Comparison of ENCODE assay signal across 8 cellular contexts in genomic region chr7:114084381-114085312, GRCh38.
DNase-seq lines count a peak whose midpoint lies in the region; ATAC-seq and TF ChIP-seq lines count a peak whose summit lies in the region.

No MANE protein-coding gene starts in this region.

- no peak overlapping the region for H2BK15ac ChIP-seq in H9 (ENCODE audit: low read depth, low read length)
- no peak overlapping the region for H2BK15ac ChIP-seq in mesendoderm (replicated peaks; ENCODE audit: low read depth)

- H3K36me3 ChIP-seq in PC-9 (ENCODE audit: low read depth) (no peaks in the 10 kb centered on the region), ectodermal cell (ENCODE audit: control insufficient read depth, insufficient read depth, low read length) (no peaks in the 10 kb centered on the region), mesendoderm (ENCODE audit: control insufficient read depth, insufficient read depth, low read length) (no peaks in the 10 kb centered on the region)

- no peaks in the 10 kb centered on the region for H3K79me2 ChIP-seq in H9 (ENCODE audit: insufficient read depth, low read length)
- no peaks in the 10 kb centered on the region for H3K79me2 ChIP-seq in PC-9 (ENCODE audit: low read depth)
- no peaks in the 10 kb centered on the region for H3K79me2 ChIP-seq in mesendoderm (ENCODE audit: control insufficient read depth, insufficient read depth, low read length)

- H3K9me2 ChIP-seq in PC-9 (ENCODE audit: insufficient read depth), result no peaks in the 10 kb centered on the region

- H2AFZ ChIP-seq in H9 (ENCODE audit: low read length) (peak overlapping the region; percentile 36), PC-9 (peak overlapping the region; percentile 99)

- H3K56ac ChIP-seq in H9 (ENCODE audit: insufficient read length, low read depth, low read length) (no peak overlapping the region), mesendoderm (ENCODE audit: low read length) (peak overlapping the region; percentile 91)

- H3K23ac ChIP-seq in H9 (ENCODE audit: insufficient read length, low read depth, low read length), result no peak overlapping the region
- H3K23ac ChIP-seq in mesendoderm (ENCODE audit: low read length), result peak overlapping the region; percentile 54

- H3K27me3 Mint-ChIP-seq in H9 (ENCODE audit: low read depth) (peaks cover 97% of the 10 kb centered on the region), type B pancreatic cell (peaks cover 85% of the 10 kb centered on the region)

- H2BK20ac ChIP-seq in H9 (ENCODE audit: low read depth, low read length, poor library complexity, severe bottlenecking), result no peak overlapping the region

- H3K27ac ChIP-seq in H9 (ENCODE audit: insufficient read length, low read depth, low read length) (no peak overlapping the region), PC-9 (no peak overlapping the region; the same call in 1 of the 2 replicates), ectodermal cell (ENCODE audit: insufficient read depth, low read depth, low read length, poor library complexity, severe bottlenecking) (no peak overlapping the region), mesendoderm (ENCODE audit: low read depth, low read length) (peak overlapping the region; percentile 71)

- TF ChIP-seq CTCF in H9 (conservative IDR thresholded peaks at IDR 0.05) (no peak), PC-9 (conservative IDR thresholded peaks at IDR 0.05) (no peak), type B pancreatic cell (conservative IDR thresholded peaks at IDR 0.05) (no peak)

- H3K4ac ChIP-seq in H9 (ENCODE audit: low read depth, low read length), result no peak overlapping the region
- no peak overlapping the region for H3K4ac ChIP-seq in mesendoderm (ENCODE audit: low read depth, low read length)

- H3K4me1 Mint-ChIP-seq in H9, result peaks cover 39% of the 10 kb centered on the region in 2 experiments
- H3K4me1 Mint-ChIP-seq in type B pancreatic cell (ENCODE audit: unreplicated experiment), result peaks cover 48% of the 10 kb centered on the region

- no peak overlapping the region for H2BK12ac ChIP-seq in H9 (ENCODE audit: insufficient read length, low read depth, low read length)

- BruUV-seq in PC-9 (replicated peaks; lab: Mats Ljungman, UMichigan), result no TSS peak

- no CpG with 5 or more reads among the region's 67 CpGs for WGBS in H9 (ENCODE audit: extremely low coverage, insufficient read length, low lambda C conversion rate)
- 1% methylated on average over 67 of the region's 67 CpGs for WGBS in ectodermal cell, 2 experiments
- WGBS in mesendoderm (ENCODE audit: extremely low coverage, insufficient coverage, low lambda C conversion rate), result no CpG with 5 or more reads among the region's 67 CpGs

- H3K9ac ChIP-seq in H9 (ENCODE audit: extremely low read depth, insufficient read length, low read length) (peak overlapping the region; percentile 55), mesendoderm (ENCODE audit: low read length) (peak overlapping the region; percentile 79)

- intact Hi-C loops in PC-9 (cut with micrococcal nuclease; ENCODE audit: unreplicated experiment), result loop anchor here (2.0 to 10.0 kb wide), 7 partner anchors 323 to 1622 kb away; no protein-coding TSS in a partner anchor

- H3K18ac ChIP-seq in H9 (ENCODE audit: insufficient read length, low read depth, low read length) (peak overlapping the region; percentile 34), mesendoderm (ENCODE audit: low read length) (peak overlapping the region; percentile 69)

- H4K91ac ChIP-seq in H9 (ENCODE audit: insufficient read length, low read depth, low read length), result no peak overlapping the region

- no peak for ATAC-seq in HG02970 (IDR thresholded peaks at IDR 0.05; ENCODE audit: low FRiP score, unreplicated experiment)

- peak overlapping the region; percentile 47; the same call in 1 of the 2 replicates for H3K14ac ChIP-seq in H9 (ENCODE audit: insufficient read depth, low read length)

- H3F3A ChIP-seq in PC-9 (ENCODE audit: insufficient read depth, low read depth), result no peaks in the 10 kb centered on the region

- H3K27ac Mint-ChIP-seq in H9 (peak overlapping the region in 2 of 3 experiments; percentile 24 to 98; a peak in 3 of 7 replicates), type B pancreatic cell (peak overlapping the region; percentile 94)

- POLR2A ChIA-PET in PC-9 (lab: Charles Lee; ENCODE audit: unreplicated experiment), result interaction anchor here (0.5 kb wide), 1 partner anchor 222 kb away, joined by 3 read pairs; no protein-coding TSS in a partner anchor

- CTCF ChIA-PET in PC-9 (lab: Charles Lee), result no interaction called here

- H3K23me2 ChIP-seq in H9 (ENCODE audit: insufficient read length, low read depth, low read length, poor library complexity, severe bottlenecking), result peaks cover 45% of the 10 kb centered on the region

- H3K9me3 ChIP-seq in H9 (ENCODE audit: control insufficient read depth, low read depth, low read length) (no peaks in the 10 kb centered on the region), PC-9 (ENCODE audit: insufficient read depth, low read depth) (no peaks in the 10 kb centered on the region), ectodermal cell (ENCODE audit: control insufficient read depth, low read length) (no peaks in the 10 kb centered on the region)

- H3K4me3 Mint-ChIP-seq in H9 (peak overlapping the region; percentile 79 to 95), type B pancreatic cell (peak overlapping the region; percentile 97)

- H4K20me1 ChIP-seq in H9 (ENCODE audit: control insufficient read depth, insufficient read depth, insufficient read length) (no peaks in the 10 kb centered on the region), PC-9 (ENCODE audit: insufficient read depth) (no peaks in the 10 kb centered on the region)

- H3K4me1 ChIP-seq in H9 (ENCODE audit: insufficient read depth, low read length), result peaks cover 3% of the 10 kb centered on the region; the same call in 1 of the 2 replicates
- H3K4me1 ChIP-seq in PC-9 (replicated peaks; ENCODE audit: insufficient read depth), result peaks cover 11% of the 10 kb centered on the region; the same call in 1 of the 2 replicates
- H3K4me1 ChIP-seq in ectodermal cell (ENCODE audit: control insufficient read depth, insufficient read depth, low read length), result peaks cover 6% of the 10 kb centered on the region
- H3K4me1 ChIP-seq in mesendoderm (ENCODE audit: control insufficient read depth, low read depth, low read length), result peaks cover 2% of the 10 kb centered on the region

- H3K79me1 ChIP-seq in H9 (ENCODE audit: insufficient read depth, low read depth, low read length, poor library complexity, severe bottlenecking) (no peaks in the 10 kb centered on the region), mesendoderm (ENCODE audit: low read length) (no peaks in the 10 kb centered on the region)

- DNase-seq in DMS 273 treated with DMSO at 0.1 percent for 48 hours (lab: John Stamatoyannopoulos, UW), result peak; percentile 40
- DNase-seq in H9, result peak; percentile 50
- peak in 1 of 2 experiments; percentile 49 for DNase-seq in PC-9
- DNase-seq in mesendoderm, result peak; percentile 69
- DNase-seq in type B pancreatic cell (ENCODE audit: extremely low spot score, unreplicated experiment), result no peak
- DNase-seq in COLO829 (ENCODE audit: low spot score), result no peak

- H3K36me3 Mint-ChIP-seq in H9 (ENCODE audit: insufficient read depth in 1 of 3, low read depth in 3 of 3), result no peaks in the 10 kb centered on the region; a peak in 1 of 7 replicates
- H3K36me3 Mint-ChIP-seq in type B pancreatic cell, result no peaks in the 10 kb centered on the region

- H3K4me2 ChIP-seq in H9 (ENCODE audit: insufficient read depth, insufficient read length, low read length), result peak overlapping the region; percentile 82
- peak overlapping the region; percentile 91 for H3K4me2 ChIP-seq in PC-9
- peak overlapping the region; percentile 98 for H3K4me2 ChIP-seq in mesendoderm (ENCODE audit: low read length)

- H3K9me3 Mint-ChIP-seq in H9 (peaks cover 0 to 3% of the 10 kb centered on the region in 2 experiments; a peak in 2 of 5 replicates), type B pancreatic cell (no peaks in the 10 kb centered on the region)

- H2BK120ac ChIP-seq in H9 (ENCODE audit: low read depth, low read length, poor library complexity, severe bottlenecking) (no peak overlapping the region), mesendoderm (ENCODE audit: low read depth, low read length) (no peak overlapping the region)

- H2BK5ac ChIP-seq in H9 (ENCODE audit: insufficient read length, low read length) (no peak overlapping the region), mesendoderm (ENCODE audit: low read length) (no peak overlapping the region)

- no peak overlapping the region for H4K5ac ChIP-seq in H9 (ENCODE audit: insufficient read length, low read depth, low read length)
- no peak overlapping the region for H4K5ac ChIP-seq in mesendoderm (ENCODE audit: low read length)

- H3T11ph ChIP-seq in H9 (ENCODE audit: low read length), result no peak overlapping the region

- no peak overlapping the region for H4K8ac ChIP-seq in H9 (replicated peaks; ENCODE audit: insufficient read length, low read depth, low read length)
- H4K8ac ChIP-seq in mesendoderm (ENCODE audit: low read depth, low read length), result peak overlapping the region; percentile 42

- H3K4me3 ChIP-seq in PC-9 (peak overlapping the region; percentile 88), ectodermal cell (ENCODE audit: insufficient read depth, low read depth, low read length) (peak overlapping the region; percentile 46), mesendoderm (ENCODE audit: low read length) (peak overlapping the region; percentile 60)

- H2AK5ac ChIP-seq in H9 (ENCODE audit: insufficient read length, low read length) (no peak overlapping the region), mesendoderm (ENCODE audit: low read length) (no peak overlapping the region)

- H3K27me3 ChIP-seq in H9 (ENCODE audit: insufficient read depth, low read length) (peaks cover 44% of the 10 kb centered on the region), PC-9 (ENCODE audit: insufficient read depth, low read depth) (peaks cover 5% of the 10 kb centered on the region), ectodermal cell (ENCODE audit: control insufficient read depth, insufficient read depth, low read length, poor library complexity, severe bottlenecking) (peaks cover 84% of the 10 kb centered on the region), mesendoderm (ENCODE audit: insufficient read depth, low read length, poor library complexity) (peaks cover 28% of the 10 kb centered on the region)

Comparison
In these comparisons a context has a peak if more than half of its experiments do, and no peak if none do; other contexts are left out.
1. DNase-seq: peak in DMS 273 treated with DMSO at 0.1 percent for 48 hours (single experiment), H9 (single experiment) and mesendoderm (single experiment); none in type B pancreatic cell (single experiment) and COLO829 (single experiment).
2. Peak in every context shown above with its lines, with median percentiles within 50 percentile points of each other: H3K4me2 ChIP-seq and H3K4me3 ChIP-seq.